16 cellular contexts compared by ENCODE assay signal in genomic region chr14:20882787-20883186, GRCh38. TPM values are rescaled to one million over a fixed set of nuclear protein-coding genes. Genes with fewer than 3 reads are reported as not detected.
"Had no signal": no experiment of that assay in that cellular context is flagged by ENCODE, and none has a peak within 500 bp of the region (broad histone marks: within the 10 kb centered on the region; RNA-seq: fewer than 3 reads in every experiment).

No MANE protein-coding gene starts in this region.

RNA-seq across cellular contexts. Expression of gene RNASE3, which starts 8.4 kb away (rescaled TPM):
- total RNA-seq: dermis blood vessel endothelial cell, endodermal cell, esophagus mucosa, esophagus squamous epithelium, gastrocnemius medialis, glomerular endothelial cell, heart right ventricle, kidney epithelial cell, left cardiac atrium, left ventricle myocardium superior, lower leg skin, lower lobe of right lung, lung microvascular endothelial cell, mesothelial cell of epicardium, mucosa of descending colon, myocyte had no signal
